In the genomic region with DNA sequence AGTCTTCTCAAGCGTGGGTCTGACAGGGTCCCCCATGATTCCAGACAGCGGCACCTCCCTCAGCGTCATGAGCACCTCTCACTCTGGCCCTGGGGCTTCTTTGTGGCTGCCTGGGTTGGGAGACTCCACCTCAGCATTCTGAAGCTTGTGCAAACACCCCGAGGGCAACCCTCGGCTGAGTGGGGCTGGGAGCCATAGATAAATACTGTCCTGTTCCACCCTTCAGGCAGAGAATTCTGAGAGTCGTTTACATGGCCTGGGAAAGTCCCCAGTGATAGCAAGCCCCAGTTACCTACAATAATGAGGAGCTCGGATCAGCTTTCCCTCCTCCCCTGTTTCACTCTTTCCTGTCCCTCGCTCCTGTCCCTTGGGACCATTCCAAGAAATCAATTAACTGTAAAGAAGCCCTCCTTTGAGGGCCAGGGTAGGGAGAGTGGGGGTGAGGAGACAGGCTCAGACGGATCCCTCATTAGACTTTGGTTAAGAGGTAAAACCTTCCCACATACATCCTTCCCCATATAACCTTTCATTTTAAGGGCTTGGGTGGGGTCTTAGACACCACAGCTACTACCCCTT, we compare ENCODE assay signal across 14 cellular contexts. TPM values are rescaled to one million over a fixed set of nuclear protein-coding genes. Genes with fewer than 3 reads are reported as not detected.
DNase-seq lines count a peak whose midpoint lies in the region; ATAC-seq, FAIRE-seq and TF ChIP-seq lines count a peak whose summit lies in the region.
"Had no signal": no experiment of that assay in that cellular context is flagged by ENCODE, and none has a peak within 500 bp of the region (broad histone marks: within the 10 kb centered on the region; RNA-seq: fewer than 3 reads in every experiment).

No MANE protein-coding gene starts in this region.

- H3K4me3 Mint-ChIP-seq in mesothelial cell of epicardium, result no peak overlapping the region
- H3K4me3 Mint-ChIP-seq: activated CD4-positive, alpha-beta T cell treated with anti-CD3 and anti-CD28 coated beads, Interleukin-2, amount 10 ng/mL, durations not matched to agents 24 days and 14 days; CD8-positive, alpha-beta T cell; T-helper 2 cell treated with Interferon-gamma antibody and Interleukin-4, amounts not matched to agents 5 μg/mL and 100 μg/mL, for 36 hours had no signal

- no peak for FAIRE-seq in GM12878 (lab: Jason Lieb, UNC)
- FAIRE-seq: pancreas had no signal

- H3K4me3 ChIP-seq in GM12878, result no peak overlapping the region
- H3K4me3 ChIP-seq: pancreas, Peyer's patch had no signal

- BruUV-seq in GM12878 (replicated peaks; lab: Mats Ljungman, UMichigan), result no TSS peak

- POLR2A ChIA-PET in GM12878 (lab: Charles Lee), result interaction anchor here (1.0 to 1.1 kb wide), 2 partner anchors 29 to 30 kb away, joined by 3 read pairs; no protein-coding TSS in a partner anchor

- no peaks in the 10 kb centered on the region for H3K79me2 ChIP-seq in GM12878 (ENCODE audit: control insufficient read depth, insufficient read depth, low read length)

- peak overlapping the region; percentile 86 for H3K27ac Mint-ChIP-seq in mesothelial cell of epicardium
- H3K27ac Mint-ChIP-seq: activated CD4-positive, alpha-beta T cell treated with anti-CD3 and anti-CD28 coated beads, Interleukin-2, amount 10 ng/mL, durations not matched to agents 24 days and 14 days; CD8-positive, alpha-beta T cell; T-helper 2 cell treated with Interferon-gamma antibody and Interleukin-4, amounts not matched to agents 5 μg/mL and 100 μg/mL, for 36 hours had no signal

- H3K9me3 ChIP-seq in GM12878 (replicated peaks; ENCODE audit: control insufficient read depth, insufficient read depth, low read length), result no peaks in the 10 kb centered on the region
- H3K9me3 ChIP-seq: pancreas, Peyer's patch had no signal

- H3K9ac ChIP-seq in GM12878 (ENCODE audit: control insufficient read depth, insufficient read depth, low read length), result no peak overlapping the region

- RAD21 ChIA-PET in GM12878 (lab: Charles Lee; ENCODE audit: unreplicated experiment), result interaction anchor here (1.6 kb wide), 1 partner anchor 31 kb away, joined by 3 read pairs; no protein-coding TSS in a partner anchor

- no peaks in the 10 kb centered on the region for H3K36me3 ChIP-seq in GM12878 (ENCODE audit: control insufficient read depth in 2 of 2, insufficient read depth in 2 of 2, low read length in 1 of 2)
- H3K36me3 ChIP-seq: pancreas, Peyer's patch had no signal

- no peak overlapping the region; the same call in 1 of the 2 replicates for H3K4me2 ChIP-seq in GM12878 (ENCODE audit: control insufficient read depth, insufficient read depth)

- H3K4me1 Mint-ChIP-seq in mesothelial cell of epicardium, result peaks cover 10% of the 10 kb centered on the region

- intact Hi-C loops in GM12878 (cut with micrococcal nuclease; ENCODE audit: unreplicated experiment), result no loop called here

- in situ Hi-C loops in GM12878 (cut with MboI) (no loop called here), GM13977 (cut with MboI; ENCODE audit: low pct_unique_long_range_greater_than_20kb, low sequenced_read_pairs, unreplicated experiment) (no loop called here)

- no peak overlapping the region for H2AFZ ChIP-seq in GM12878 (ENCODE audit: control insufficient read depth, low read depth, low read length)

- SMC1A ChIA-PET in GM12878 (lab: Charles Lee; ENCODE audit: uncharacterized antibody, unreplicated experiment), result interaction anchor here (0.6 to 1.3 kb wide), 2 partner anchors 23 to 28 kb away, joined by 3 to 6 read pairs; no protein-coding TSS in a partner anchor

- no peaks in the 10 kb centered on the region for H3K27me3 Mint-ChIP-seq in mesothelial cell of epicardium (ENCODE audit: low read depth)
- H3K27me3 Mint-ChIP-seq: activated CD4-positive, alpha-beta T cell treated with anti-CD3 and anti-CD28 coated beads, Interleukin-2, amount 10 ng/mL, durations not matched to agents 24 days and 14 days had no signal

- no peak for TF ChIP-seq EP300 in GM12878 (IDR thresholded peaks at IDR 0.05; ENCODE audit: borderline replicate concordance in 1 of 2, control insufficient read depth in 1 of 2, low read depth in 2 of 2, low read length in 2 of 2)

- no peaks in the 10 kb centered on the region for H3K36me3 Mint-ChIP-seq in mesothelial cell of epicardium
- H3K36me3 Mint-ChIP-seq: CD8-positive, alpha-beta T cell had no signal

- ATAC-seq in GM12878, result peak; percentile 57
- ATAC-seq: CD8-positive, alpha-beta T cell; HCT116 had no signal

- CTCF ChIA-PET in GM12878 (lab: Yijun Ruan, JAX), result interaction anchor here (1.2 to 1.7 kb wide), 2 partner anchors 10 to 26 kb away, joined by 3 to 5 read pairs; no protein-coding TSS in a partner anchor

- TF ChIP-seq RAD21 in GM12878 (IDR thresholded peaks at IDR 0.05; ENCODE audit: insufficient read depth, low read depth, low read length), result no peak

- no peak for TF ChIP-seq CTCF in GM12878 (IDR thresholded peaks at IDR 0.05 in 2 of 3, conservative IDR thresholded peaks at IDR 0.05 in 1 of 3; ENCODE audit: control insufficient read depth in 2 of 3, extremely low read depth in 1 of 3, insufficient read depth in 1 of 3, low read depth in 3 of 3, low read length in 3 of 3)
- TF ChIP-seq CTCF in mesothelial cell of epicardium (IDR thresholded peaks at IDR 0.05; ENCODE audit: unreplicated experiment), result no peak
- no peak for TF ChIP-seq CTCF in GM13977 (IDR thresholded peaks at IDR 0.05; ENCODE audit: extremely low read depth, insufficient read depth, missing control alignments)

- peaks cover 19% of the 10 kb centered on the region for H3K9me3 Mint-ChIP-seq in mesothelial cell of epicardium
- H3K9me3 Mint-ChIP-seq: activated CD4-positive, alpha-beta T cell treated with anti-CD3 and anti-CD28 coated beads, Interleukin-2, amount 10 ng/mL, durations not matched to agents 24 days and 14 days; CD8-positive, alpha-beta T cell; T-helper 2 cell treated with Interferon-gamma antibody and Interleukin-4, amounts not matched to agents 5 μg/mL and 100 μg/mL, for 36 hours had no signal

- no peak for TF ChIP-seq POLR2A in GM12878 (IDR thresholded peaks at IDR 0.05; ENCODE audit: low read depth, low read length)

- no peaks in the 10 kb centered on the region for H3K4me1 ChIP-seq in GM12878 (ENCODE audit: control insufficient read depth, insufficient read depth, low read length)
- H3K4me1 ChIP-seq: pancreas, Peyer's patch had no signal

- no peaks in the 10 kb centered on the region for H3K27me3 ChIP-seq in GM12878 (replicated peaks in 1 of 2; ENCODE audit: control insufficient read depth in 2 of 2, insufficient read depth in 2 of 2, low read length in 1 of 2)
- H3K27me3 ChIP-seq: pancreas, Peyer's patch had no signal

- 36% methylated on average over 9 of the region's 9 CpGs for WGBS in GM12878 (ENCODE audit: insufficient coverage, insufficient replicate concordance, low lambda C conversion rate, missing lambda C conversion rate)

- DNase-seq in EL (peak; percentile 62), NCI-H146 (lab: John Stamatoyannopoulos, UW) (peak; percentile 48), GM12878 (ENCODE audit: low read depth, low spot score) (no peak), mesothelial cell of epicardium (ENCODE audit: low spot score in 2 of 2, unreplicated experiment in 2 of 2) (no peak), SHP77 (lab: John Stamatoyannopoulos, UW) (no peak), superior temporal gyrus (ENCODE audit: extremely low spot score) (no peak), GM13977 (ENCODE audit: low spot score) (no peak)
- DNase-seq: activated CD4-positive, alpha-beta T cell treated with anti-CD3 and anti-CD28 coated beads, Interleukin-2, amount 10 ng/mL, durations not matched to agents 24 days and 14 days; activated T-cell treated with anti-CD3 and anti-CD28 coated beads, Interleukin-2, amount 50 U/mL, for 48 hours; CD8-positive, alpha-beta T cell; pancreas; Peyer's patch had no signal

- H3K27ac ChIP-seq in GM12878 (ENCODE audit: control insufficient read depth, insufficient read depth), result no peak overlapping the region
- H3K27ac ChIP-seq: pancreas, Peyer's patch had no signal

- no peaks in the 10 kb centered on the region for H4K20me1 ChIP-seq in GM12878 (ENCODE audit: control insufficient read depth, insufficient read depth)

TF ChIP-seq in GM12878, 131 proteins besides CTCF, POLR2A, EP300 and RAD21:
- no peak for TF ChIP-seq KAT2A (conservative IDR thresholded peaks at IDR 0.05; ENCODE audit: control insufficient read depth, low read depth, low read length)
- no peak for TF ChIP-seq ELK1 (IDR thresholded peaks at IDR 0.05; ENCODE audit: low read depth, low read length)

RNA-seq across cellular contexts. Expression of gene DDX3X, which starts 31.6 kb away (rescaled TPM):
- total RNA-seq in GM12878 (2013; cell fraction: nucleolus; rRNA removed), result 411 TPM in 2 replicates
- total RNA-seq in GM12878 (2014; rRNA removed) (175 and 212 TPM in 2 replicates), GM12878 (2014; rRNA removed; fragmentation: Illumina TruSeq; extraction: Trizol) (141 and 142 TPM in 2 replicates), GM12878 (2021) (262 and 283 TPM in 2 replicates), mesothelial cell of epicardium (301 to 305 TPM (median 303 TPM) in 3 replicates)
- 120 TPM for polyA plus RNA-seq in GM12878 (2011; ENCODE audit: low read depth)
- polyA plus RNA-seq in GM12878 (2011; rRNA removed) (134 and 197 TPM in 2 replicates), GM12878 (2014; fragmentation: Illumina TruSeq; extraction: Trizol) (222 and 279 TPM in 2 replicates), GM12878 (2014; fragmentation: Nextera tagmentation; extraction: Ambion mirVana) (10 to 100 TPM; 52.0 to 56.7 TPM), GM12878 (2014; rRNA removed) (145 and 169 TPM in 2 replicates), GM12878 (2016; fragmentation: Nextera tagmentation; extraction: Ambion mirVana) (100 to 1,000 TPM; 203 to 204 TPM)
- 54.9 and 55.7 TPM in 2 replicates for polyA plus RNA-seq in GM12878 (2011; cell fraction: cytosol; rRNA removed)
- polyA plus RNA-seq in GM12878 (2011; cell fraction: nucleus; rRNA removed), result 104 and 181 TPM in 2 replicates
- 133 and 148 TPM in 2 replicates for polyA plus RNA-seq in GM12878 (2012)
- 120 and 174 TPM in 2 replicates for polyA minus RNA-seq in GM12878 (2011; rRNA and poly(A)+ RNA removed)
- polyA minus RNA-seq in GM12878 (2011; cell fraction: cytosol; rRNA and poly(A)+ RNA removed), result 66.7 and 118 TPM in 2 replicates
- 127 and 235 TPM in 2 replicates for polyA minus RNA-seq in GM12878 (2011; cell fraction: nucleus; rRNA and poly(A)+ RNA removed)

Comparison
In these comparisons a context has a peak if more than half of its experiments do, and no peak if none do; other contexts are left out.
1. DNase-seq: peak in EL (single experiment) and NCI-H146 (single experiment); none in GM12878 (single experiment), mesothelial cell of epicardium (0 of 2), SHP77 (0 of 2), superior temporal gyrus (single experiment) and GM13977 (single experiment).